In the genomic region with DNA sequence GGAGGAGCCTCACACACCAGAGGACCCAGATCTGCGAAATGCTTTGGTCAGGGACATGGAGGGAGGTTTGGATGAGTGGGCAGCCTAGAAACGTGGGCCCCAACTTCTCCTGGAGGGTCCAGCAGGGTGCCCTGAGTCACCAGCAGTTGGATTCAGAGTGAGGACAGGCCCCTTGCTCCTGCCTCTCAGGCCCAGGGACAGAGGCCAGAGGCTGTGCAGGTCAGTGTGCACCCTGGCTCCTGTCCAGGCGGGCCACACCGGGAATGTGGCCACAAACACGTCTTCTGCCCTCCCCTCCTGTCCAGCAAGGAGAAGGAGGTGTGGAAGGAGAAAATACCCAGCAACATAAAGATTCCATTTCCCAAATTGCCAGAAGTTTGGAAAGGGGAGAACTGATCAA, we compare ENCODE assay signal across 1 cellular context.
TF ChIP-seq lines count a peak whose summit lies in the region.

No MANE protein-coding gene starts in this region.

TF ChIP-seq in H1, 55 proteins besides CTCF, POLR2A, EP300 and RAD21 (continued from another document):
- no peak for TF ChIP-seq NRF1 (IDR thresholded peaks at IDR 0.05; ENCODE audit: low read depth, low read length)
- no peak for TF ChIP-seq KDM4A (IDR thresholded peaks at IDR 0.05; ENCODE audit: low read depth, low read length, severe bottlenecking)
- TF ChIP-seq NANOG (IDR thresholded peaks at IDR 0.05; ENCODE audit: insufficient read depth, low read depth, low read length, poor library complexity, severe bottlenecking) = no peak
- no peak for TF ChIP-seq CBX5 (IDR thresholded peaks at IDR 0.05; ENCODE audit: low read depth, low read length)
- TF ChIP-seq CHD1 (IDR thresholded peaks at IDR 0.05; ENCODE audit: low read depth, low read length) = no peak
- no peak for TF ChIP-seq JUND (IDR thresholded peaks at IDR 0.05; ENCODE audit: low read length)
- TF ChIP-seq ZNF274 (IDR thresholded peaks at IDR 0.05; ENCODE audit: borderline replicate concordance, extremely low read depth, low read length) = no peak
